19 cellular contexts compared by ENCODE assay signal in the genomic region with DNA sequence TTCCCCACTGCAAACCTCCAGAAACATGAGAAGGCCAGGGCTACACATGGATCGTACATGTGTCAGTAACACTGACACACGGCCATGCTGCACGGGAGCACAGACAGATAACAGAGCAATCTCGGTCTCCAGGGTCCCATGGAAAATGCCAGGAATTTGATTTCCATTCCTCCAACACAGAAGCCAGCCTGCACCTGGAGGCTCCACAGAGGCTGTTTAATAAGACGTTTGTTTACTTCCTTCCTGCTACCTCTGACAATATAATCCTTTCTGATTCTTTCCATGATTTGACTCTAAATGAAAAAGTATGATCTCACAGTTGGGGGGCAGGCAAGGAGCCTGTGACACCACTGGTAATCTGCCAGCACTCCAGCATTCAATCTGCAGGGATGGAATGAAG.
A peak's percentile ranks its signal among the peaks of the same experiment; 100 is the strongest.
DNase-seq lines count a peak whose midpoint lies in the region; ATAC-seq and TF ChIP-seq lines count a peak whose summit lies in the region.
"Had no signal": no experiment of that assay in that cellular context is flagged by ENCODE, and none has a peak within 500 bp of the region (broad histone marks: within the 10 kb centered on the region; RNA-seq: fewer than 3 reads in every experiment).

No MANE protein-coding gene starts in this region.

- peaks cover 4% of the 10 kb centered on the region; the same call in 1 of the 2 replicates for H3K4me1 ChIP-seq in H9 (ENCODE audit: insufficient read depth, low read length)
- H3K4me1 ChIP-seq: BLaER1 treated with 17β-estradiol and CSF1 and Interleukin-3, amounts not matched to agents 10 nM and 100 nM; SJSA1 had no signal

- H3K27me3 Mint-ChIP-seq in H9 (ENCODE audit: low read depth) = no peaks in the 10 kb centered on the region
- H3K27me3 Mint-ChIP-seq: CD4-positive, alpha-beta memory T cell had no signal

- no peak overlapping the region for H2BK15ac ChIP-seq in H9 (ENCODE audit: low read depth, low read length)

- no peak overlapping the region for H3K18ac ChIP-seq in H9 (ENCODE audit: insufficient read length, low read depth, low read length)

- peaks cover 30 to 33% of the 10 kb centered on the region in 2 experiments for H3K4me1 Mint-ChIP-seq in H9
- H3K4me1 Mint-ChIP-seq: CD4-positive, alpha-beta memory T cell had no signal

- no peak overlapping the region for H2BK120ac ChIP-seq in H9 (ENCODE audit: low read depth, low read length, poor library complexity, severe bottlenecking)

- H3K9me3 Mint-ChIP-seq in H9 = no peaks in the 10 kb centered on the region; a peak in 1 of 5 replicates

- no peak overlapping the region for H3K56ac ChIP-seq in H9 (ENCODE audit: insufficient read length, low read depth, low read length)

- no peak overlapping the region for H3K4me2 ChIP-seq in H9 (ENCODE audit: insufficient read depth, insufficient read length, low read length)
- H3K4me2 ChIP-seq: BLaER1 treated with 17β-estradiol and CSF1 and Interleukin-3, amounts not matched to agents 10 nM and 100 nM had no signal

- TF ChIP-seq CTCF in H9 (conservative IDR thresholded peaks at IDR 0.05) (no peak), astrocyte of the spinal cord (IDR thresholded peaks at IDR 0.05; ENCODE audit: low read depth, low read length) (no peak)

- H3K4me3 Mint-ChIP-seq in H9 = peak overlapping the region in 1 of 2 experiments; percentile 19; a peak in 2 of 5 replicates
- H3K4me3 Mint-ChIP-seq: CD4-positive, alpha-beta memory T cell had no signal

- H3T11ph ChIP-seq in H9 (ENCODE audit: low read length) = no peak overlapping the region

- no peak overlapping the region for H2BK5ac ChIP-seq in H9 (ENCODE audit: insufficient read length, low read length)

- no peaks in the 10 kb centered on the region for H3K79me1 ChIP-seq in H9 (ENCODE audit: insufficient read depth, low read depth, low read length, poor library complexity, severe bottlenecking)

- peak overlapping the region; percentile 72 to 87 (median 83); a peak in 6 of 7 replicates for H3K27ac Mint-ChIP-seq in H9
- H3K27ac Mint-ChIP-seq: CD4-positive, alpha-beta memory T cell had no signal

- H2AK5ac ChIP-seq in H9 (ENCODE audit: insufficient read length, low read length) = no peak overlapping the region

- no CpG with 5 or more reads among the region's 5 CpGs for WGBS in H9 (ENCODE audit: extremely low coverage, insufficient read length, low lambda C conversion rate)

- no peak overlapping the region for H3K4me3 ChIP-seq in astrocyte of the spinal cord (ENCODE audit: low read depth, low read length)
- H3K4me3 ChIP-seq: BLaER1 treated with 17β-estradiol and CSF1 and Interleukin-3, amounts not matched to agents 10 nM and 100 nM; SJSA1 had no signal

- H4K91ac ChIP-seq in H9 (ENCODE audit: insufficient read length, low read depth, low read length) = no peak overlapping the region

- peaks cover 5 to 41% (median 28%) of the 10 kb centered on the region in 3 experiments; a peak in 6 of 7 replicates for H3K36me3 Mint-ChIP-seq in H9 (ENCODE audit: insufficient read depth in 1 of 3, low read depth in 3 of 3)
- H3K36me3 Mint-ChIP-seq: CD4-positive, alpha-beta memory T cell had no signal

- DNase-seq in H9 = no peak
- peak; percentile 0 for DNase-seq in astrocyte of the spinal cord (ENCODE audit: low read depth, low spot score)
- DNase-seq in midbrain (lab: John Stamatoyannopoulos, UW) = peak; percentile 1
- peak; percentile 5 for DNase-seq in pons (ENCODE audit: low spot score)
- DNase-seq: ACHN; CD4-positive, alpha-beta memory T cell; DMS153; Kasumi-1; NCI-H1417 treated with DMSO at 0.1 percent for 48 hours; NCI-H187 treated with DMSO at 0.1 percent for 48 hours; NCI-H2107; NCI-H524 treated with DMSO at 0.1 percent for 48 hours; NCI-H82; OCI-M1 had no signal

- no peak overlapping the region for H2BK20ac ChIP-seq in H9 (ENCODE audit: low read depth, low read length, poor library complexity, severe bottlenecking)

- ATAC-seq in HG02763 (IDR thresholded peaks at IDR 0.05; ENCODE audit: unreplicated experiment) (no peak), GM21423 (IDR thresholded peaks at IDR 0.05; ENCODE audit: unreplicated experiment) (no peak), HG03097 (IDR thresholded peaks at IDR 0.05; ENCODE audit: low FRiP score, unreplicated experiment) (no peak)

- no peak overlapping the region for H2BK12ac ChIP-seq in H9 (ENCODE audit: insufficient read length, low read depth, low read length)

- no peak overlapping the region for H3K23ac ChIP-seq in H9 (ENCODE audit: insufficient read length, low read depth, low read length)

- H3K4ac ChIP-seq in H9 (ENCODE audit: low read depth, low read length) = no peak overlapping the region

- no peak overlapping the region for H4K8ac ChIP-seq in H9 (replicated peaks; ENCODE audit: insufficient read length, low read depth, low read length)

- no peaks in the 10 kb centered on the region for H3K23me2 ChIP-seq in H9 (ENCODE audit: insufficient read length, low read depth, low read length, poor library complexity, severe bottlenecking)

- no peaks in the 10 kb centered on the region for H3K79me2 ChIP-seq in H9 (ENCODE audit: insufficient read depth, low read length)

- H3K9ac ChIP-seq in H9 (ENCODE audit: extremely low read depth, insufficient read length, low read length) = no peak overlapping the region
- H3K9ac ChIP-seq: BLaER1 treated with 17β-estradiol and CSF1 and Interleukin-3, amounts not matched to agents 10 nM and 100 nM had no signal

- in situ Hi-C loops in astrocyte of the spinal cord (cut with HindIII; ENCODE audit: low sequenced_read_pairs) = no loop called here

- no peaks in the 10 kb centered on the region for H3K27me3 ChIP-seq in H9 (ENCODE audit: insufficient read depth, low read length)
- H3K27me3 ChIP-seq: BLaER1 treated with 17β-estradiol and CSF1 and Interleukin-3, amounts not matched to agents 10 nM and 100 nM; SJSA1 had no signal

- H3K9me3 ChIP-seq in H9 (ENCODE audit: control insufficient read depth, low read depth, low read length) = no peaks in the 10 kb centered on the region
- H3K9me3 ChIP-seq: BLaER1 treated with 17β-estradiol and CSF1 and Interleukin-3, amounts not matched to agents 10 nM and 100 nM; SJSA1 had no signal

- no peak overlapping the region for H3K27ac ChIP-seq in H9 (ENCODE audit: insufficient read length, low read depth, low read length)
- H3K27ac ChIP-seq: BLaER1 treated with 17β-estradiol and CSF1 and Interleukin-3, amounts not matched to agents 10 nM and 100 nM; SJSA1 had no signal

- H3K14ac ChIP-seq in H9 (ENCODE audit: insufficient read depth, low read length) = no peak overlapping the region

- H2AFZ ChIP-seq in H9 (ENCODE audit: low read length) = no peak overlapping the region

- no peaks in the 10 kb centered on the region for H4K20me1 ChIP-seq in H9 (ENCODE audit: control insufficient read depth, insufficient read depth, insufficient read length)
- H4K20me1 ChIP-seq: BLaER1 treated with 17β-estradiol and CSF1 and Interleukin-3, amounts not matched to agents 10 nM and 100 nM had no signal

- no peak overlapping the region for H4K5ac ChIP-seq in H9 (ENCODE audit: insufficient read length, low read depth, low read length)
